In the genomic region with DNA sequence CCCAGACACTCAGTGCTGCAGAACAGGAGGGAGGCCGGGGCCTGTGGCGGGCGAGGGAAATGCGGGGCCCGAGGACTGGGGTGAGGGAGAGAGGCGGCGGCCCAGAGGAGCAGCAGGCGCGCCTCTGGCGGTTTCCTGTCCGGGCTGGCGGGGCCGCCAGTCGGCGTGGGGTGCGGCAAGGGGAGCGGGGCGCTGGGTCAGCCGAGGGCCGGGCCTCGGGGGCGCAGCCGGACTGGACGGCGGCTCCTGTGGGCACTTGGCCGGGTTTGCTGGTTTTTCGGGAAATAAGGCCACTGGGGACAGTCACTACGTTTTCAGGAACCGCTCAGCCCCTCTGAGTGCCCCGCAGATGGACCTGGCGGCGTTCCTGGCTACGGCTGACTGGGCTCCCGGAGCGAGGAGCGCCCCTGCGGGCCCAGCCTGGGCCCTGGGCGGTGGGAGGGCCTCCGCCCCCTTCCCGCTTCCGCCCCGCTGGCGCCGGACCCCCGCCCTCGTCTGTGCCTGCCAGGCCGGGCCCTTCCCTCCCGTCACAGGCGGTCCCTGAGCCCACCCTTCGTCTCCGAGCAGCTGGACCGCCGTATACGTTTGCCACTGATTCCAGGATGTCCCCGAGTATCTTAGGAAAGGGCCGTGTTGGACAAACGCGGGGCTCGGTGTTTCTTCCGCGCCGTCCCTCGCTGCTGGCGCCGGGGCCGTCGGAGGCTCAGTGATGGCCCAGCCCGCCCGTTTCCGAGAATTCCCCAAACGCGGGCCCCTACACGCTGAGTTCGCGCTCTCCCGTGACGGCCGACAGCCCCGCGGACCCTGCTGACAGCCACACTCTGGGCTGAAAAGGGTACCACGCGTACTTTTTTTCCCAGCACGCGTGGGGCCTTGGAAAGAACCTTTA, we compare ENCODE assay signal across 10 cellular contexts.
DNase-seq lines count a peak whose midpoint lies in the region; ATAC-seq and TF ChIP-seq lines count a peak whose summit lies in the region.
"Had no signal": no experiment of that assay in that cellular context is flagged by ENCODE, and none has a peak within 500 bp of the region (broad histone marks: within the 10 kb centered on the region; RNA-seq: fewer than 3 reads in every experiment).

No MANE protein-coding gene starts in this region.

- no peaks in the 10 kb centered on the region for H3K9me2 ChIP-seq in GM23248 (ENCODE audit: insufficient read depth)

- H3K27ac ChIP-seq in foreskin keratinocyte = no peak overlapping the region
- peak overlapping the region; percentile 36 for H3K27ac ChIP-seq in temporal lobe (ENCODE audit: low read depth, low read length)
- H3K27ac ChIP-seq in GM23248 = no peak overlapping the region

- H3F3A ChIP-seq in GM23248 (ENCODE audit: insufficient read depth) = no peaks in the 10 kb centered on the region

- H3K4me1 ChIP-seq in adipocyte (ENCODE audit: control insufficient read depth, insufficient read depth, low read length) = no peaks in the 10 kb centered on the region
- no peaks in the 10 kb centered on the region for H3K4me1 ChIP-seq in foreskin keratinocyte
- no peaks in the 10 kb centered on the region for H3K4me1 ChIP-seq in mucosa of stomach (ENCODE audit: control insufficient read depth, insufficient read depth, low read length)
- H3K4me1 ChIP-seq in GM23248 (ENCODE audit: insufficient read depth) = no peaks in the 10 kb centered on the region

- H3K27me3 ChIP-seq in adipocyte (replicated peaks; ENCODE audit: control insufficient read depth, insufficient read depth, low read length) = peaks cover 8% of the 10 kb centered on the region
- H3K27me3 ChIP-seq in foreskin keratinocyte = peaks cover 23% of the 10 kb centered on the region
- H3K27me3 ChIP-seq in mucosa of stomach (ENCODE audit: control insufficient read depth, insufficient read depth, low read length) = peaks cover 12% of the 10 kb centered on the region
- H3K27me3 ChIP-seq in GM23248 (replicated peaks; ENCODE audit: insufficient read depth) = no peaks in the 10 kb centered on the region

- no peak for TF ChIP-seq CTCF in foreskin keratinocyte (conservative IDR thresholded peaks at IDR 0.05)

- no peak overlapping the region for H3K4me2 ChIP-seq in GM23248 (ENCODE audit: unreplicated experiment)

- in situ Hi-C loops in GM23248 (cut with MboI) = loop anchor here (25.0 kb wide), 1 partner anchor 904 kb away; no protein-coding TSS in a partner anchor

- H2AFZ ChIP-seq in GM23248 = no peak overlapping the region

- H3K4me3 ChIP-seq in adipocyte (ENCODE audit: low read length) (peak overlapping the region; percentile 65), mucosa of stomach (ENCODE audit: low read length) (no peak overlapping the region), GM23248 (no peak overlapping the region)

- H3K9ac ChIP-seq in adipocyte (ENCODE audit: low read length) = peak overlapping the region; percentile 64
- H3K9ac ChIP-seq in mucosa of stomach (ENCODE audit: low read length) = peak overlapping the region; percentile 34
- H3K9ac ChIP-seq in GM23248 = no peak overlapping the region

- H4K20me1 ChIP-seq in GM23248 (ENCODE audit: insufficient read depth) = no peaks in the 10 kb centered on the region

- H3K9me3 ChIP-seq in adipocyte (ENCODE audit: control insufficient read depth, low read length) (no peaks in the 10 kb centered on the region), mucosa of stomach (ENCODE audit: control insufficient read depth, low read length) (no peaks in the 10 kb centered on the region), GM23248 (ENCODE audit: low read depth) (no peaks in the 10 kb centered on the region)

- 76 to 84% methylated on average over 54 to 83 of the region's 84 CpGs for WGBS in GM23248 (ENCODE audit: low coverage in 1 of 2, low lambda C conversion rate in 2 of 2, missing lambda C conversion rate in 2 of 2), 2 experiments

- H3K36me3 ChIP-seq in adipocyte (ENCODE audit: control insufficient read depth, insufficient read depth, low read length, severe bottlenecking) = no peaks in the 10 kb centered on the region
- no peaks in the 10 kb centered on the region for H3K36me3 ChIP-seq in mucosa of stomach (ENCODE audit: control insufficient read depth, insufficient read depth, low read length)
- no peaks in the 10 kb centered on the region for H3K36me3 ChIP-seq in GM23248 (ENCODE audit: low read depth)

- peak; percentile 17 for DNase-seq in adipocyte (ENCODE audit: low read depth)
- DNase-seq in foreskin keratinocyte = no peak
- DNase-seq in GM23248 = no peak
- no peak for DNase-seq in DMS53 (lab: John Stamatoyannopoulos, UW)
- DNase-seq: activated gamma-delta T cell treated with Interleukin-2 at 50 U/mL for 16 hours, foreskin melanocyte had no signal

- no peaks in the 10 kb centered on the region for H3K79me2 ChIP-seq in GM23248 (ENCODE audit: insufficient read depth)

- ATAC-seq in foreskin keratinocyte (peak; percentile 74), HG03565 (IDR thresholded peaks at IDR 0.05; ENCODE audit: unreplicated experiment) (no peak), GM21825 (IDR thresholded peaks at IDR 0.05; ENCODE audit: unreplicated experiment) (no peak)
